In the genomic region with DNA sequence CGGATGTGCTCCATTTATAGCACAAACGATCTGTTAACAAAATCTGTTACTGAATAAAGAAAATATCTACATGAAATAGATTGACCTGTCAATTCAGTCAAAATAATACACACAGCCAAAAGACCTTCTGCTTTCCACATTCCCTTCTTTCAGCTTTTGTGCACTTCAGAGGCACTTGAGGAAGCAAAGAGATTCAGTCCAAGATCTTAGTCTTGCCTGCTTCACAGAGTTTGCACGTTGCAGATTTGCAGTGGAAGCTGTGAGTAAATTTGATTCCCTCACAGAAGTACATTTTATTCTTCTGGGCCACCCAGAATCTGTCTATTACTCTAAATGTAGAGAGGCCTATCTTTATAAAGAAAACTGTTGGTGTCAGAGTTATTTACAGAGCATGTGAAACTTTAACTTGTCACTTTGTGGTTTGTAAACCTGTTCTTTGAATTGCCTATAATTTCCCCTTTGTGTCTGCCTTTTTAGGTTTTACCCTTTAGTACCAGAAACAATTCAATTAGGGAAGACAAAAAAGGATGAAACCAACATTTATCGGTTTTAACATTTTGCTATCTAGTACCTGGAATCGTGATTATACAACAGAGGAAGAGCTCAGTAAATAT, we compare ENCODE assay signal across 2 cellular contexts.
TF ChIP-seq lines count a peak whose summit lies in the region.

No MANE protein-coding gene starts in this region.

TF ChIP-seq in SK-N-SH, 30 proteins besides CTCF, POLR2A, EP300 and RAD21 (continued from another document):
- TF ChIP-seq, protein P1, sequence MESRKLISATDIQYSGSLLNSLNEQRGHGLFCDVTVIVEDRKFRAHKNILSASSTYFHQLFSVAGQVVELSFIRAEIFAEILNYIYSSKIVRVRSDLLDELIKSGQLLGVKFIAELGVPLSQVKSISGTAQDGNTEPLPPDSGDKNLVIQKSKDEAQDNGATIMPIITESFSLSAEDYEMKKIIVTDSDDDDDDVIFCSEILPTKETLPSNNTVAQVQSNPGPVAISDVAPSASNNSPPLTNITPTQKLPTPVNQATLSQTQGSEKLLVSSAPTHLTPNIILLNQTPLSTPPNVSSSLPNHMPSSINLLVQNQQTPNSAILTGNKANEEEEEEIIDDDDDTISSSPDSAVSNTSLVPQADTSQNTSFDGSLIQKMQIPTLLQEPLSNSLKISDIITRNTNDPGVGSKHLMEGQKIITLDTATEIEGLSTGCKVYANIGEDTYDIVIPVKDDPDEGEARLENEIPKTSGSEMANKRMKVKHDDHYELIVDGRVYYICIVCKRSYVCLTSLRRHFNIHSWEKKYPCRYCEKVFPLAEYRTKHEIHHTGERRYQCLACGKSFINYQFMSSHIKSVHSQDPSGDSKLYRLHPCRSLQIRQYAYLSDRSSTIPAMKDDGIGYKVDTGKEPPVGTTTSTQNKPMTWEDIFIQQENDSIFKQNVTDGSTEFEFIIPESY (IDR thresholded peaks at IDR 0.05; ENCODE audit: borderline replicate concordance, low read depth): no peak
- TF ChIP-seq GATA2 (CRISPR knock-in tag; IDR thresholded peaks at IDR 0.05) (no peak), SMC3 (IDR thresholded peaks at IDR 0.05; ENCODE audit: low read depth, low read length) (no peak), EZH2phosphoT487 (IDR thresholded peaks at IDR 0.05; ENCODE audit: borderline replicate concordance, low read depth) (no peak), GABPA (IDR thresholded peaks at IDR 0.05; ENCODE audit: low read depth) (no peak), YY1 (IDR thresholded peaks at IDR 0.05; ENCODE audit: low read depth) (no peak), NFIC (IDR thresholded peaks at IDR 0.05; ENCODE audit: borderline replicate concordance) (no peak), RFX5 (IDR thresholded peaks at IDR 0.05; ENCODE audit: low read length) (no peak)

TF ChIP-seq in SK-N-SH treated with all-trans-retinoic acid at 6 μM for 48 hours, 23 proteins besides CTCF, POLR2A, EP300 and RAD21 (continued from another document):
- TF ChIP-seq, protein P2, sequence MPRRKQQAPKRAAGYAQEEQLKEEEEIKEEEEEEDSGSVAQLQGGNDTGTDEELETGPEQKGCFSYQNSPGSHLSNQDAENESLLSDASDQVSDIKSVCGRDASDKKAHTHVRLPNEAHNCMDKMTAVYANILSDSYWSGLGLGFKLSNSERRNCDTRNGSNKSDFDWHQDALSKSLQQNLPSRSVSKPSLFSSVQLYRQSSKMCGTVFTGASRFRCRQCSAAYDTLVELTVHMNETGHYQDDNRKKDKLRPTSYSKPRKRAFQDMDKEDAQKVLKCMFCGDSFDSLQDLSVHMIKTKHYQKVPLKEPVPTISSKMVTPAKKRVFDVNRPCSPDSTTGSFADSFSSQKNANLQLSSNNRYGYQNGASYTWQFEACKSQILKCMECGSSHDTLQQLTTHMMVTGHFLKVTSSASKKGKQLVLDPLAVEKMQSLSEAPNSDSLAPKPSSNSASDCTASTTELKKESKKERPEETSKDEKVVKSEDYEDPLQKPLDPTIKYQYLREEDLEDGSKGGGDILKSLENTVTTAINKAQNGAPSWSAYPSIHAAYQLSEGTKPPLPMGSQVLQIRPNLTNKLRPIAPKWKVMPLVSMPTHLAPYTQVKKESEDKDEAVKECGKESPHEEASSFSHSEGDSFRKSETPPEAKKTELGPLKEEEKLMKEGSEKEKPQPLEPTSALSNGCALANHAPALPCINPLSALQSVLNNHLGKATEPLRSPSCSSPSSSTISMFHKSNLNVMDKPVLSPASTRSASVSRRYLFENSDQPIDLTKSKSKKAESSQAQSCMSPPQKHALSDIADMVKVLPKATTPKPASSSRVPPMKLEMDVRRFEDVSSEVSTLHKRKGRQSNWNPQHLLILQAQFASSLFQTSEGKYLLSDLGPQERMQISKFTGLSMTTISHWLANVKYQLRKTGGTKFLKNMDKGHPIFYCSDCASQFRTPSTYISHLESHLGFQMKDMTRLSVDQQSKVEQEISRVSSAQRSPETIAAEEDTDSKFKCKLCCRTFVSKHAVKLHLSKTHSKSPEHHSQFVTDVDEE (CRISPR knock-in tag; IDR thresholded peaks at IDR 0.05): no peak
- TF ChIP-seq, protein P3, sequence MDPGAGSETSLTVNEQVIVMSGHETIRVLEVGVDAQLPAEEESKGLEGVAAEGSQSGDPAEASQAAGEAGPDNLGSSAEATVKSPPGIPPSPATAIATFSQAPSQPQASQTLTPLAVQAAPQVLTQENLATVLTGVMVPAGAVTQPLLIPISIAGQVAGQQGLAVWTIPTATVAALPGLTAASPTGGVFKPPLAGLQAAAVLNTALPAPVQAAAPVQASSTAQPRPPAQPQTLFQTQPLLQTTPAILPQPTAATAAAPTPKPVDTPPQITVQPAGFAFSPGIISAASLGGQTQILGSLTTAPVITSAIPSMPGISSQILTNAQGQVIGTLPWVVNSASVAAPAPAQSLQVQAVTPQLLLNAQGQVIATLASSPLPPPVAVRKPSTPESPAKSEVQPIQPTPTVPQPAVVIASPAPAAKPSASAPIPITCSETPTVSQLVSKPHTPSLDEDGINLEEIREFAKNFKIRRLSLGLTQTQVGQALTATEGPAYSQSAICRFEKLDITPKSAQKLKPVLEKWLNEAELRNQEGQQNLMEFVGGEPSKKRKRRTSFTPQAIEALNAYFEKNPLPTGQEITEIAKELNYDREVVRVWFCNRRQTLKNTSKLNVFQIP (CRISPR knock-in tag; IDR thresholded peaks at IDR 0.05; ENCODE audit: borderline replicate concordance, low read depth): no peak
- TF ChIP-seq ISL1 (CRISPR knock-in tag; IDR thresholded peaks at IDR 0.05): no peak
- no peak for TF ChIP-seq TCF4 (CRISPR knock-in tag; IDR thresholded peaks at IDR 0.05; ENCODE audit: borderline replicate concordance)
- no peak for TF ChIP-seq PPARA (CRISPR knock-in tag; IDR thresholded peaks at IDR 0.05; ENCODE audit: borderline replicate concordance)
- no peak for TF ChIP-seq OSR1 (CRISPR knock-in tag; IDR thresholded peaks at IDR 0.05)
- TF ChIP-seq CSDC2 (CRISPR knock-in tag; IDR thresholded peaks at IDR 0.05): no peak
- TF ChIP-seq RARB (CRISPR knock-in tag; IDR thresholded peaks at IDR 0.05): no peak
- no peak for TF ChIP-seq ARNTL (CRISPR knock-in tag; IDR thresholded peaks at IDR 0.05; ENCODE audit: borderline replicate concordance, low read depth)
- no peak for TF ChIP-seq ZNF70 (CRISPR knock-in tag; IDR thresholded peaks at IDR 0.05)
- TF ChIP-seq ZNF8 (CRISPR knock-in tag; IDR thresholded peaks at IDR 0.05): no peak
- TF ChIP-seq, protein P4, sequence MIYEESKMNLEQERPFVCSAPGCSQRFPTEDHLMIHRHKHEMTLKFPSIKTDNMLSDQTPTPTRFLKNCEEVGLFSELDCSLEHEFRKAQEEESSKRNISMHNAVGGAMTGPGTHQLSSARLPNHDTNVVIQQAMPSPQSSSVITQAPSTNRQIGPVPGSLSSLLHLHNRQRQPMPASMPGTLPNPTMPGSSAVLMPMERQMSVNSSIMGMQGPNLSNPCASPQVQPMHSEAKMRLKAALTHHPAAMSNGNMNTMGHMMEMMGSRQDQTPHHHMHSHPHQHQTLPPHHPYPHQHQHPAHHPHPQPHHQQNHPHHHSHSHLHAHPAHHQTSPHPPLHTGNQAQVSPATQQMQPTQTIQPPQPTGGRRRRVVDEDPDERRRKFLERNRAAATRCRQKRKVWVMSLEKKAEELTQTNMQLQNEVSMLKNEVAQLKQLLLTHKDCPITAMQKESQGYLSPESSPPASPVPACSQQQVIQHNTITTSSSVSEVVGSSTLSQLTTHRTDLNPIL (CRISPR knock-in tag; IDR thresholded peaks at IDR 0.05; ENCODE audit: low read depth): no peak
- TF ChIP-seq ESRRG (CRISPR knock-in tag; IDR thresholded peaks at IDR 0.05): no peak
